22 cellular contexts compared by ENCODE assay signal in the genomic region with DNA sequence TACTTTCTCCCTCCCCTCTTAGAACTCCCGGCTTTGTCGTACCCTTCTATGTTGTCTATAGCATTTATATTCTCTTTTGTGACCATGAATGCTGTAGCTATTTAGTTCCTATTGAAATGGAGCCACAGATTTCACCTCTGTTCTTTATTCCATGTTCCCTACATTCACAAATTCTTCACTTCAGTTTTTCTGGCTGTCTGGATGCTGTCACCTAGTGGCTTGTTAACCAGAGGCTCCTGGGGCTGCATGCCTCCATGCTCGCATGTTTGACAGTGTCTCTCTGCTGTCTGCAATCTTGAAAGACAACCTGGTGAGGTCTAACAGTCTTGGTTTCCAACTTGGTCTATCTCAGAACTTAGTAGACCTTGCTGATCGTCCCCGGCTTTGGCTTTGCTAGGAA. TPM values are rescaled to one million over a fixed set of nuclear protein-coding genes. Genes with fewer than 3 reads are reported as not detected.
"Had no signal": no experiment of that assay in that cellular context is flagged by ENCODE, and none has a peak within 500 bp of the region (broad histone marks: within the 10 kb centered on the region; RNA-seq: fewer than 3 reads in every experiment).

No MANE protein-coding gene starts in this region.

- H3K4me3 ChIP-seq: lung, sigmoid colon, testis had no signal

- ATAC-seq: activated CD4-positive, alpha-beta T cell treated with anti-CD3 and anti-CD28 coated beads for 36 hours; activated T-cell treated with anti-CD3 and anti-CD28 coated beads, Interleukin-2, amount 50 U/mL, for 72 hours; foreskin keratinocyte; left cardiac atrium; naive thymus-derived CD4-positive, alpha-beta T cell had no signal

- H3K27me3 ChIP-seq: sigmoid colon, testis had no signal

- H3K36me3 ChIP-seq: sigmoid colon had no signal

- H3K4me1 ChIP-seq: foreskin keratinocyte had no signal

- DNase-seq: activated B cell treated with CpG ODN at 0.5 μM for 24 hours; activated CD4-positive, alpha-beta T cell treated with anti-CD3 and anti-CD28 coated beads for 36 hours; activated CD4-positive, alpha-beta T cell treated with anti-CD3 and anti-CD28 coated beads, Interleukin-2, amount 50 U/mL, for 4 hours; activated CD8-positive, alpha-beta memory T cell treated with anti-CD3 and anti-CD28 coated beads for 24 hours; activated CD8-positive, alpha-beta memory T cell treated with anti-CD3 and anti-CD28 coated beads, Interleukin-2, amount 50 U/mL, for 4 hours; activated effector memory CD4-positive, alpha-beta T cell treated with Interleukin-2 at 50 U/mL for 16 hours; activated naive CD4-positive, alpha-beta T cell treated with anti-CD3 and anti-CD28 coated beads for 36 hours; activated naive CD8-positive, alpha-beta T cell treated with anti-CD3 and anti-CD28 coated beads, Interleukin-2, amount 10 ng/mL, durations not matched to agents 7 days and 5 days; activated T-cell treated with anti-CD3 and anti-CD28 coated beads, Interleukin-2, amount 50 U/mL, for 72 hours; amniotic stem cell; erythroblast; foreskin keratinocyte; hypothalamus; left cardiac atrium; naive thymus-derived CD4-positive, alpha-beta T cell; retina; sigmoid colon; stimulated activated CD4-positive, alpha-beta T cell treated with anti-CD3 and anti-CD28 coated beads, Interleukin-4, amount 100 ng/mL, for 1 hour; stimulated activated naive CD4-positive, alpha-beta T cell; T-helper 1 cell; testis had no signal

- H3K27ac ChIP-seq: foreskin keratinocyte, sigmoid colon, testis had no signal

- H3K9me3 ChIP-seq: sigmoid colon, testis had no signal

RNA-seq across cellular contexts. Expression of gene CFAP221, which starts 48.2 kb away (rescaled TPM):
- total RNA-seq: activated B cell treated with CpG ODN at 0.5 μM for 24 hours; activated CD4-positive, alpha-beta T cell treated with anti-CD3 and anti-CD28 coated beads for 36 hours; activated naive CD4-positive, alpha-beta T cell treated with anti-CD3 and anti-CD28 coated beads for 36 hours; activated naive CD8-positive, alpha-beta T cell treated with anti-CD3 and anti-CD28 coated beads, Interleukin-2, amount 10 ng/mL, durations not matched to agents 7 days and 5 days; activated T-cell treated with anti-CD3 and anti-CD28 coated beads, Interleukin-2, amount 50 U/mL, for 72 hours; foreskin keratinocyte; naive thymus-derived CD4-positive, alpha-beta T cell; sigmoid colon had no signal
- polyA plus RNA-seq: foreskin keratinocyte; naive thymus-derived CD4-positive, alpha-beta T cell had no signal
